In genomic region chr10:16745061-16745460, GRCh38 we compare ENCODE assay signal across 19 cellular contexts.
"Had no signal": no experiment of that assay in that cellular context is flagged by ENCODE, and none has a peak within 500 bp of the region (broad histone marks: within the 10 kb centered on the region; RNA-seq: fewer than 3 reads in every experiment).

No MANE protein-coding gene starts in this region.

- H3K27ac Mint-ChIP-seq: naive thymus-derived CD4-positive, alpha-beta T cell; nephron progenitor cell had no signal

- H3K4me3 Mint-ChIP-seq: naive thymus-derived CD4-positive, alpha-beta T cell; nephron progenitor cell had no signal

- H3K36me3 ChIP-seq: thoracic aorta had no signal

- H3K9me3 Mint-ChIP-seq: nephron progenitor cell had no signal

- H3K27me3 Mint-ChIP-seq: naive thymus-derived CD4-positive, alpha-beta T cell had no signal

- H3K4me3 ChIP-seq: lung, psoas muscle, stomach, thoracic aorta, transverse colon had no signal

- H3K9me3 ChIP-seq: neutrophil, psoas muscle, stomach, thoracic aorta, transverse colon had no signal

- DNase-seq: cortex of kidney; erythroblast; foreskin keratinocyte; left colon; left ventricle myocardium superior; naive thymus-derived CD4-positive, alpha-beta T cell; nephron progenitor cell; psoas muscle; retina; stimulated activated CD4-positive, alpha-beta T cell treated with anti-CD3 and anti-CD28 coated beads, Interleukin-2, amount 100 ng/mL, for 24 hours; stimulated activated CD4-positive, alpha-beta T cell treated with anti-CD3 and anti-CD28 coated beads, Interleukin-4, amount 100 ng/mL, for 4 hours; stimulated activated naive CD4-positive, alpha-beta T cell; stomach; substantia nigra; transverse colon had no signal

- H3K27me3 ChIP-seq: foreskin keratinocyte, neutrophil, stomach, transverse colon had no signal

- H3K27ac ChIP-seq: foreskin keratinocyte, neutrophil, psoas muscle, stomach, thoracic aorta, transverse colon had no signal

- ATAC-seq: foreskin keratinocyte; left colon; left ventricle myocardium superior; naive thymus-derived CD4-positive, alpha-beta T cell; psoas muscle; sciatic nerve had no signal

- H3K4me1 ChIP-seq: foreskin keratinocyte, stomach, transverse colon had no signal

- H3K4me1 Mint-ChIP-seq: nephron progenitor cell had no signal
